Comparison of ENCODE assay signal across 17 cellular contexts in genomic region chr4:168694669-168695068, GRCh38.
DNase-seq lines count a peak whose midpoint lies in the region; ATAC-seq and TF ChIP-seq lines count a peak whose summit lies in the region.
"Had no signal": no experiment of that assay in that cellular context is flagged by ENCODE, and none has a peak within 500 bp of the region (broad histone marks: within the 10 kb centered on the region; RNA-seq: fewer than 3 reads in every experiment).

No MANE protein-coding gene starts in this region.

- TF ChIP-seq CTCF in thyroid gland (IDR thresholded peaks at IDR 0.05): no peak

- H4K91ac ChIP-seq in mesenchymal stem cell (ENCODE audit: low read length): no peak overlapping the region

- peaks cover 31% of the 10 kb centered on the region for H3K27me3 Mint-ChIP-seq in activated T-helper 2 cell treated with anti-CD3 and anti-CD28 coated beads, Interferon-gamma antibody, Interleukin-2, Interleukin-4, amounts not matched to agents 10 μg/mL and 5 μg/mL and 100 μg/mL, durations not matched to agents 14 hours and 24 hours and 36 hours (ENCODE audit: low read depth)

- H3K27me3 ChIP-seq in mesenchymal stem cell (ENCODE audit: control insufficient read depth in 1 of 2, insufficient read depth in 1 of 2, low read length in 2 of 2) (no peaks in the 10 kb centered on the region), thyroid gland (no peaks in the 10 kb centered on the region)

- no peak overlapping the region for H2AFZ ChIP-seq in mesenchymal stem cell (ENCODE audit: low read depth, low read length)

- peak overlapping the region; percentile 64 for H3K27ac ChIP-seq in epithelial cell of prostate
- H3K27ac ChIP-seq in mesenchymal stem cell (ENCODE audit: low read length, poor library complexity, severe bottlenecking): peak overlapping the region; percentile 53
- peak overlapping the region in 2 of 3 donors; percentile 53 to 72 for H3K27ac ChIP-seq in thyroid gland

- no peak overlapping the region for H3K4ac ChIP-seq in mesenchymal stem cell (ENCODE audit: low read depth in 1 of 2, low read length in 2 of 2)

- H2AK5ac ChIP-seq in mesenchymal stem cell (ENCODE audit: low read length, severe bottlenecking): no peak overlapping the region

- no peaks in the 10 kb centered on the region for H3K36me3 Mint-ChIP-seq in activated T-helper 2 cell treated with anti-CD3 and anti-CD28 coated beads, Interferon-gamma antibody, Interleukin-2, Interleukin-4, amounts not matched to agents 10 μg/mL and 5 μg/mL and 100 μg/mL, durations not matched to agents 14 hours and 24 hours and 36 hours (ENCODE audit: low read depth)
- H3K36me3 Mint-ChIP-seq: CD4-positive, CD25-positive, alpha-beta regulatory T cell had no signal

- H3K4me3 ChIP-seq in mesenchymal stem cell (ENCODE audit: insufficient read depth in 1 of 2, low read depth in 1 of 2, low read length in 2 of 2) (no peak overlapping the region), thyroid gland (replicated peaks in 1 of 3) (no peak overlapping the region)
- H3K4me3 ChIP-seq: K562 had no signal

- no peak overlapping the region for H2BK12ac ChIP-seq in mesenchymal stem cell (ENCODE audit: low read length in 2 of 2)

- H3K9me3 Mint-ChIP-seq in activated T-helper 2 cell treated with anti-CD3 and anti-CD28 coated beads, Interferon-gamma antibody, Interleukin-2, Interleukin-4, amounts not matched to agents 10 μg/mL and 5 μg/mL and 100 μg/mL, durations not matched to agents 14 hours and 24 hours and 36 hours: no peaks in the 10 kb centered on the region
- H3K9me3 Mint-ChIP-seq: central memory CD8-positive, alpha-beta T cell had no signal

- H2BK120ac ChIP-seq in mesenchymal stem cell (ENCODE audit: low read depth, low read length): no peak overlapping the region

- no peak for TF ChIP-seq POLR2A in thyroid gland (IDR thresholded peaks at IDR 0.05)

- H3K4me1 ChIP-seq in mesenchymal stem cell (ENCODE audit: control insufficient read depth, insufficient read depth, low read depth, low read length): peaks cover 2% of the 10 kb centered on the region
- peaks cover 39 to 40% of the 10 kb centered on the region in 2 donors for H3K4me1 ChIP-seq in thyroid gland

- H3K4me3 Mint-ChIP-seq in activated T-helper 2 cell treated with anti-CD3 and anti-CD28 coated beads, Interferon-gamma antibody, Interleukin-2, Interleukin-4, amounts not matched to agents 10 μg/mL and 5 μg/mL and 100 μg/mL, durations not matched to agents 14 hours and 24 hours and 36 hours (ENCODE audit: low read depth): no peak overlapping the region
- H3K4me3 Mint-ChIP-seq: activated CD8-positive, alpha-beta T cell treated with anti-CD3 and anti-CD28 coated beads, Interleukin-2, amount 10 ng/mL, durations not matched to agents 7 days and 5 days; central memory CD8-positive, alpha-beta T cell had no signal

- intact Hi-C loops in thyroid gland (cut with DNase I): no loop called here
- intact Hi-C loops in activated T-helper 2 cell treated with anti-CD3 and anti-CD28 coated beads, Interferon-gamma antibody, Interleukin-2, Interleukin-4, amounts not matched to agents 10 μg/mL and 5 μg/mL and 100 μg/mL, durations not matched to agents 14 hours and 24 hours and 36 hours (cut with micrococcal nuclease): no loop called here

- peaks cover 0 to 3% of the 10 kb centered on the region in 2 experiments for H3K36me3 ChIP-seq in mesenchymal stem cell (ENCODE audit: control insufficient read depth in 1 of 2, insufficient read depth in 2 of 2, low read depth in 1 of 2, low read length in 2 of 2)
- no peaks in the 10 kb centered on the region for H3K36me3 ChIP-seq in thyroid gland

- no peak overlapping the region for H4K8ac ChIP-seq in mesenchymal stem cell (ENCODE audit: low read length)

- no peak overlapping the region for H3K27ac Mint-ChIP-seq in activated T-helper 2 cell treated with anti-CD3 and anti-CD28 coated beads, Interferon-gamma antibody, Interleukin-2, Interleukin-4, amounts not matched to agents 10 μg/mL and 5 μg/mL and 100 μg/mL, durations not matched to agents 14 hours and 24 hours and 36 hours
- H3K27ac Mint-ChIP-seq: activated CD8-positive, alpha-beta T cell treated with anti-CD3 and anti-CD28 coated beads, Interleukin-2, amount 10 ng/mL, durations not matched to agents 7 days and 5 days; CD4-positive, CD25-positive, alpha-beta regulatory T cell had no signal

- H3K4me1 Mint-ChIP-seq in activated T-helper 2 cell treated with anti-CD3 and anti-CD28 coated beads, Interferon-gamma antibody, Interleukin-2, Interleukin-4, amounts not matched to agents 10 μg/mL and 5 μg/mL and 100 μg/mL, durations not matched to agents 14 hours and 24 hours and 36 hours (ENCODE audit: low read depth): no peaks in the 10 kb centered on the region
- H3K4me1 Mint-ChIP-seq: CD4-positive, CD25-positive, alpha-beta regulatory T cell; central memory CD8-positive, alpha-beta T cell had no signal

- no peak overlapping the region for H2BK5ac ChIP-seq in mesenchymal stem cell (ENCODE audit: low read depth, low read length, poor library complexity, severe bottlenecking)

- no peak overlapping the region for H3K18ac ChIP-seq in mesenchymal stem cell (ENCODE audit: low read depth in 1 of 2, low read length in 2 of 2)

- ATAC-seq in GM19023 (IDR thresholded peaks at IDR 0.05; ENCODE audit: unreplicated experiment) (no peak), HG02938 (IDR thresholded peaks at IDR 0.05; ENCODE audit: unreplicated experiment) (no peak)
- ATAC-seq: activated CD8-positive, alpha-beta T cell treated with anti-CD3 and anti-CD28 coated beads, Interleukin-2, amount 10 ng/mL, durations not matched to agents 7 days and 5 days; K562 had no signal

- no peak overlapping the region for H3K4me2 ChIP-seq in mesenchymal stem cell (ENCODE audit: low read length, poor library complexity, severe bottlenecking)

- no peaks in the 10 kb centered on the region for H3K79me1 ChIP-seq in mesenchymal stem cell (replicated peaks; ENCODE audit: low read length, poor library complexity, severe bottlenecking)

- WGBS in mesenchymal stem cell: 21% methylated on average over 3 of the region's 4 CpGs
- WGBS in thyroid gland, 2 donors: 85 to 90% methylated on average over 4 of the region's 4 CpGs

- H3K23ac ChIP-seq in mesenchymal stem cell (ENCODE audit: low read length in 2 of 2): no peak overlapping the region

- H3K14ac ChIP-seq in mesenchymal stem cell (ENCODE audit: low read length in 2 of 2): no peak overlapping the region

- no peaks in the 10 kb centered on the region for H3K9me3 ChIP-seq in mesenchymal stem cell (ENCODE audit: control insufficient read depth, low read length)
- no peaks in the 10 kb centered on the region for H3K9me3 ChIP-seq in thyroid gland

- H2BK15ac ChIP-seq in mesenchymal stem cell (ENCODE audit: low read depth, poor library complexity, severe bottlenecking): no peak overlapping the region

- DNase-seq in RPMI7951 (ENCODE audit: low read depth) (peak; percentile 76), epithelial cell of prostate (ENCODE audit: low read depth, low spot score) (peak; percentile 85), mesenchymal stem cell (peak; percentile 85), thyroid gland (no peak)
- DNase-seq in activated T-helper 2 cell treated with anti-CD3 and anti-CD28 coated beads, Interferon-gamma antibody, Interleukin-2, Interleukin-4, amounts not matched to agents 10 μg/mL and 5 μg/mL and 100 μg/mL, durations not matched to agents 14 hours and 24 hours and 36 hours (ENCODE audit: low spot score): no peak
- DNase-seq: activated CD8-positive, alpha-beta T cell treated with anti-CD3 and anti-CD28 coated beads, Interleukin-2, amount 10 ng/mL, durations not matched to agents 7 days and 5 days; activated gamma-delta T cell; CD4-positive, CD25-positive, alpha-beta regulatory T cell; NCI-H146; NCI-H69; SHP77 treated with DMSO at 0.1 percent for 48 hours; stimulated activated CD4-positive, alpha-beta T cell treated with anti-CD3 and anti-CD28 coated beads, Interleukin-4, amount 100 ng/mL, for 4 hours; stimulated activated naive CD4-positive, alpha-beta T cell had no signal

- H3K9ac ChIP-seq in mesenchymal stem cell (ENCODE audit: low read length): no peak overlapping the region

Comparison
In these comparisons a context has a peak if more than half of its experiments do, and no peak if none do; other contexts are left out.
1. DNase-seq: peak in RPMI7951 (single experiment), epithelial cell of prostate (single experiment) and mesenchymal stem cell (single experiment); none in thyroid gland (0 of 2) and activated T-helper 2 cell treated with anti-CD3 and anti-CD28 coated beads, Interferon-gamma antibody, Interleukin-2, Interleukin-4, amounts not matched to agents 10 μg/mL and 5 μg/mL and 100 μg/mL, durations not matched to agents 14 hours and 24 hours and 36 hours (single experiment).
2. Peak in every context shown above with its lines, with median percentiles within 50 percentile points of each other: H3K27ac ChIP-seq.